13 cellular contexts compared by ENCODE assay signal in the genomic region with DNA sequence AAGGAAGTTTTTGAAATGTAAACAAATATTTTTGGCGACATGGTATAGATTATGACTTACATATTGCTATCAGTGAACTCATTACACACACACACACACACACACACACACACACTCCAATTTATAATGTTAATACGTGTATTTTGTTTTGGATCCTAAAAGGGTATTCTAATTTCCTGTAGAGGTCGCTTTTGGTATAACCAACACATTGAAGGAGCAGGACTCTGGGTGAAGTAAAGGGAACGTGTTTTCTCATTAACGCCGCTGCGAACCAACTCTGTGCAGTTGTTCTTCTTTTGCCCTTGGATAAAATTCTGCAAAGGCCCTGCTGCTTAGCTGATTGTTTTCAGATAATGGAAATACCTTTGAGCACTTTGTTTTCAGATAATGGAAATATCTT.
DNase-seq lines count a peak whose midpoint lies in the region; ATAC-seq and TF ChIP-seq lines count a peak whose summit lies in the region.
"Had no signal": no experiment of that assay in that cellular context is flagged by ENCODE, and none has a peak within 500 bp of the region (broad histone marks: within the 10 kb centered on the region; RNA-seq: fewer than 3 reads in every experiment).

No MANE protein-coding gene starts in this region.

- no peaks in the 10 kb centered on the region for H3K27me3 ChIP-seq in psoas muscle (ENCODE audit: insufficient read depth in 3 of 3, low read length in 2 of 3)

- H3K9me3 ChIP-seq in psoas muscle, result no peaks in the 10 kb centered on the region

- no peak overlapping the region for H3K27ac ChIP-seq in psoas muscle

- no peaks in the 10 kb centered on the region for H3K36me3 ChIP-seq in psoas muscle (ENCODE audit: insufficient read depth in 1 of 2, low read depth in 1 of 2)

- intact Hi-C loops in psoas muscle (cut with DNase I), result no loop called here

- TF ChIP-seq CTCF in GM12872 (IDR thresholded peaks at IDR 0.05; ENCODE audit: insufficient read depth, low read depth, low read length), result peak; percentile 34; the same call in 2 of the 3 replicates
- TF ChIP-seq CTCF in psoas muscle (IDR thresholded peaks at IDR 0.05), result no peak

- H3K4me1 ChIP-seq in psoas muscle, result no peaks in the 10 kb centered on the region

- no peak overlapping the region for H3K4me3 ChIP-seq in psoas muscle

- peak; percentile 14 for DNase-seq in NCI-H69 (lab: John Stamatoyannopoulos, UW)
- DNase-seq in iPS-NIHi7 (ENCODE audit: extremely low spot score), result peak; percentile 61
- DNase-seq in psoas muscle, result no peak
- DNase-seq in dedifferentiated amniotic fluid mesenchymal stem cell (ENCODE audit: extremely low spot score), result no peak
- no peak for DNase-seq in AML-193 (lab: John Stamatoyannopoulos, UW)
- no peak for DNase-seq in KG1 (lab: John Stamatoyannopoulos, UW)
- DNase-seq: activated effector memory CD4-positive, alpha-beta T cell treated with Interleukin-2 at 50 U/mL for 16 hours; effector memory CD8-positive, alpha-beta T cell; GDM1; NCI-H1105; posterior cingulate gyrus had no signal

- 39 to 46% (median 45%) methylated on average over 7 of the region's 7 CpGs for WGBS in psoas muscle, 3 donors

- ATAC-seq in GM21576 (IDR thresholded peaks at IDR 0.05; ENCODE audit: unreplicated experiment), result peak; percentile 60
- no peak for ATAC-seq in psoas muscle
- ATAC-seq: effector memory CD8-positive, alpha-beta T cell had no signal

Comparison
In these comparisons a context has a peak if more than half of its experiments do, and no peak if none do; other contexts are left out.
1. DNase-seq: peak in NCI-H69 (single experiment) and iPS-NIHi7 (single experiment); none in psoas muscle (0 of 2), dedifferentiated amniotic fluid mesenchymal stem cell (single experiment), AML-193 (0 of 2) and KG1 (single experiment).